In genomic region chrX:153818571-153819397, GRCh38 we compare ENCODE assay signal across 8 cellular contexts. TPM values are rescaled to one million over a fixed set of nuclear protein-coding genes. Genes with fewer than 3 reads are reported as not detected.
A peak's percentile ranks its signal among the peaks of the same experiment; 100 is the strongest.
DNase-seq lines count a peak whose midpoint lies in the region; ATAC-seq, FAIRE-seq and TF ChIP-seq lines count a peak whose summit lies in the region.

No MANE protein-coding gene starts in this region.

- TF ChIP-seq CTCF in Caco-2 (IDR thresholded peaks at IDR 0.05; ENCODE audit: insufficient read depth in 1 of 2, low read depth in 1 of 2, low read length in 1 of 2, severe bottlenecking in 1 of 2, unreplicated experiment in 1 of 2) (no peak), NB4 (IDR thresholded peaks at IDR 0.05; ENCODE audit: low read depth, low read length) (no peak), neural crest cell (conservative IDR thresholded peaks at IDR 0.05) (no peak)

- intact Hi-C loops in Caco-2 (cut with micrococcal nuclease; ENCODE audit: unreplicated experiment) = loop anchor here (10.0 kb wide), 1 partner anchor 66 kb away; the partner anchor contains the start of gene L1CAM

- peak; percentile 32 for TF ChIP-seq POLR2A in NB4 (IDR thresholded peaks at IDR 0.05; ENCODE audit: extremely low read depth, insufficient read length)

- H3K4me1 ChIP-seq in Caco-2 (no peaks in the 10 kb centered on the region), esophagus (ENCODE audit: control insufficient read depth in 2 of 2, insufficient read depth in 2 of 2, low read length in 1 of 2) (peaks cover 2 to 3% of the 10 kb centered on the region in 2 donors)

- CTCF ChIA-PET in Caco-2 (lab: Charles Lee) = no interaction called here

- FAIRE-seq in urothelium cell line (lab: Jason Lieb, UNC) = no peak

- H3K27ac ChIP-seq in esophagus (ENCODE audit: low read depth in 2 of 2, low read length in 1 of 2) = no peak overlapping the region

- H3K27me3 Mint-ChIP-seq in Caco-2 (ENCODE audit: insufficient read depth, unreplicated experiment) = no peaks in the 10 kb centered on the region
- H3K27me3 Mint-ChIP-seq in neural crest cell (ENCODE audit: low read depth) = no peaks in the 10 kb centered on the region

- 6 to 22% methylated on average over 57 to 68 of the region's 68 CpGs for WGBS in esophagus, 2 donors

- no peaks in the 10 kb centered on the region for H3K36me3 Mint-ChIP-seq in Caco-2 (ENCODE audit: insufficient read depth, unreplicated experiment)
- H3K36me3 Mint-ChIP-seq in neural crest cell (ENCODE audit: low read depth) = peaks cover 3% of the 10 kb centered on the region

- POLR2A ChIA-PET in Caco-2 (lab: Charles Lee) = interaction anchor here (1.1 kb wide), 1 partner anchor 24 kb away, joined by 4 read pairs; the partner anchor contains the start of genes IDH3G and SSR4

- no peak for ATAC-seq in HG03097 (IDR thresholded peaks at IDR 0.05; ENCODE audit: low FRiP score, unreplicated experiment)

- H3K4me3 ChIP-seq in Caco-2 (ENCODE audit: low read depth, low read length) (peak overlapping the region; percentile 46), NB4 (ENCODE audit: low read depth, low read length) (peak overlapping the region; percentile 16), esophagus (ENCODE audit: low read depth in 1 of 2, low read length in 2 of 2) (peak overlapping the region; percentile 28 to 29)

- H3K36me3 ChIP-seq in Caco-2 (ENCODE audit: control insufficient read depth, insufficient read depth, low read length) (no peaks in the 10 kb centered on the region), esophagus (ENCODE audit: control insufficient read depth in 2 of 2, insufficient read depth in 2 of 2, low read length in 1 of 2) (no peaks in the 10 kb centered on the region)

- no peaks in the 10 kb centered on the region for H3K27me3 ChIP-seq in Caco-2 (replicated peaks; ENCODE audit: control insufficient read depth, insufficient read depth, low read length)
- H3K27me3 ChIP-seq in esophagus (ENCODE audit: control insufficient read depth in 1 of 2, insufficient read depth in 2 of 2, low read length in 2 of 2) = peaks cover 0 to 3% of the 10 kb centered on the region in 2 donors

- no peak overlapping the region for H3K27ac Mint-ChIP-seq in Caco-2 (ENCODE audit: unreplicated experiment)
- H3K27ac Mint-ChIP-seq in neural crest cell (ENCODE audit: unreplicated experiment) = peak overlapping the region; percentile 71

- H3K4me3 Mint-ChIP-seq in Caco-2 (ENCODE audit: unreplicated experiment) (peak overlapping the region; percentile 65), neural crest cell (peak overlapping the region; percentile 72)

- no peaks in the 10 kb centered on the region for H3K9me3 Mint-ChIP-seq in Caco-2 (ENCODE audit: unreplicated experiment)
- no peaks in the 10 kb centered on the region for H3K9me3 Mint-ChIP-seq in neural crest cell

- peak in 1 of 2 experiments; percentile 65 for DNase-seq in Caco-2
- DNase-seq in NB4 (ENCODE audit: low read depth) = peak; percentile 57
- DNase-seq in activated CD8-positive, alpha-beta memory T cell treated with anti-CD3 and anti-CD28 coated beads for 24 hours = peak; percentile 77
- DNase-seq in neural crest cell (ENCODE audit: low read depth, low spot score) = peak; percentile 54
- peak; percentile 46 for DNase-seq in urothelium cell line (ENCODE audit: low spot score)
- no peak for DNase-seq in OCI-M2 (lab: John Stamatoyannopoulos, UW; ENCODE audit: unreplicated experiment)

- H3K9me3 ChIP-seq in Caco-2 (no peaks in the 10 kb centered on the region), esophagus (ENCODE audit: control insufficient read depth in 2 of 2, insufficient read depth in 1 of 2, low read depth in 1 of 2, low read length in 1 of 2) (peaks cover 0 to 3% of the 10 kb centered on the region in 2 donors)

- BruUV-seq in Caco-2 (replicated peaks; lab: Mats Ljungman, UMichigan) = no TSS peak

- no peaks in the 10 kb centered on the region for H3K4me1 Mint-ChIP-seq in Caco-2 (ENCODE audit: low read depth, unreplicated experiment)
- peaks cover 26% of the 10 kb centered on the region for H3K4me1 Mint-ChIP-seq in neural crest cell

RNA-seq across cellular contexts. Expression of gene PDZD4, which starts 11.6 kb away (rescaled TPM):
- 1.3 and 1.8 TPM in 2 replicates for total RNA-seq in Caco-2 (2022)
- 1 to 10 TPM; 2.3 to 4.0 TPM for polyA plus RNA-seq in esophagus
- total RNA-seq in neural crest cell = 48.8 and 52.5 TPM in 2 replicates

RNA-seq across cellular contexts. Expression of gene SSR4, which starts 24.3 kb away (rescaled TPM):
- 353 and 373 TPM in 2 replicates for total RNA-seq in Caco-2 (2022)
- polyA plus RNA-seq in esophagus = 100 to 1,000 TPM; 308 to 359 TPM
- 183 and 187 TPM in 2 replicates for total RNA-seq in neural crest cell

RNA-seq across cellular contexts. Expression of gene IDH3G, which starts 24.6 kb away (rescaled TPM):
- total RNA-seq in Caco-2 (2022) = 53.3 and 54.0 TPM in 2 replicates
- 10 to 100 TPM; 39.3 to 51.9 TPM for polyA plus RNA-seq in esophagus
- 50.2 and 52.6 TPM in 2 replicates for total RNA-seq in neural crest cell

RNA-seq across cellular contexts. Expression of gene SRPK3, which starts 37.9 kb away (rescaled TPM):
- total RNA-seq in Caco-2 (2022) (not detected in 2 replicates), neural crest cell (0.14 and 0.30 TPM in 2 replicates)
- polyA plus RNA-seq in esophagus = under 1 TPM; 0.15 to 0.35 TPM

RNA-seq across cellular contexts. Expression of gene PLXNB3, which starts 54.7 kb away (rescaled TPM):
- total RNA-seq in Caco-2 (2022) (0.16 TPM in 1 of 2 replicates, not detected in the other), neural crest cell (15.7 and 16.2 TPM in 2 replicates)
- 10 to 100 TPM in 1 of 2 donors, 1 to 10 TPM in 1; 5.1 to 12.4 TPM for polyA plus RNA-seq in esophagus

Comparison
In these comparisons a context has a peak if more than half of its experiments do, and no peak if none do; other contexts are left out.
1. RNA of gene PDZD4, which starts 11.6 kb away (total RNA-seq): 48.8 to 52.5 TPM in neural crest cell; 1.3 to 1.8 TPM in Caco-2; every median in the first group is over 10 times any median in the second.
2. Peak in every context shown above with its lines, with median percentiles within 50 percentile points of each other: H3K4me3 ChIP-seq.